Comparison of ENCODE assay signal across 1 cellular context in genomic region chr11:6402561-6402981, GRCh38.
TF ChIP-seq lines count a peak whose summit lies in the region.

No MANE protein-coding gene starts in this region.

TF ChIP-seq in GM12878, 131 proteins besides CTCF, POLR2A, EP300 and RAD21 (continued from another document):
- TF ChIP-seq BCLAF1 (IDR thresholded peaks at IDR 0.05), result no peak
- peak; percentile 16; the same call in 1 of the 2 replicates for TF ChIP-seq PKNOX1 (IDR thresholded peaks at IDR 0.05)
- TF ChIP-seq GABPA (IDR thresholded peaks at IDR 0.05; ENCODE audit: low read depth), result peak; percentile 87
- TF ChIP-seq PAX8 (IDR thresholded peaks at IDR 0.05), result no peak
- peak; percentile 57 for TF ChIP-seq SP1 (IDR thresholded peaks at IDR 0.05; ENCODE audit: low read depth, low read length)
- TF ChIP-seq DPF2 (IDR thresholded peaks at IDR 0.05), result peak; percentile 61
- peak; percentile 72; the same call in 1 of the 2 replicates for TF ChIP-seq ZBTB40 (IDR thresholded peaks at IDR 0.05; ENCODE audit: borderline replicate concordance)
- TF ChIP-seq CUX1 (IDR thresholded peaks at IDR 0.05; ENCODE audit: insufficient replicate concordance, low read depth, low read length), result no peak
- TF ChIP-seq SMAD1 (IDR thresholded peaks at IDR 0.05; ENCODE audit: low read depth, partially characterized antibody), result no peak
- TF ChIP-seq FOXK2 (IDR thresholded peaks at IDR 0.05), result no peak
- TF ChIP-seq IKZF2 (IDR thresholded peaks at IDR 0.05), result peak; percentile 96 to 97
- peak; percentile 73; the same call in 1 of the 2 replicates for TF ChIP-seq PML (IDR thresholded peaks at IDR 0.05; ENCODE audit: low read length)
- TF ChIP-seq MYC (IDR thresholded peaks at IDR 0.05; ENCODE audit: insufficient read depth, insufficient read length, insufficient replicate concordance, low read length, severe bottlenecking), result no peak
